ENCODE assay signal across 23 cellular contexts in the genomic region with DNA sequence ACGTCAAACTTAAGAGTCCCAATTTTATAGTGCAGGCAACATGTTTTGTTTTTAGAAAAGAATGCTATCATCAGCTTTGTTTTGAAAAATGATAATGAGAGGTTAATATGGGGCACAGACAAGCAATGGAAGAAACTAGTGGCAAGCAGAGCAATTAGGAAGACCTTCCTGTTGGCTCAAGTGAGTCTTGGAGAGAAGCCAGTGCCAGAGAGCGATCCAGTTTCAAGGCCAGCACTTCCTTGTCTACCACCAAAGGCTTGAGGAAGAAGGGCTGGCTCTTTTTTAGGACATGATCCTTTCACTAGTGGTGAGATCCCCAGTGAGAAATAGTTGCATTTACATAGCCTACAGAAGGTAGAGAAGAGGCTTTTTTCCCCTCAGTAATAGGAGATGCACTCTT.
DNase-seq lines count a peak whose midpoint lies in the region; ATAC-seq and TF ChIP-seq lines count a peak whose summit lies in the region.
"Had no signal": no experiment of that assay in that cellular context is flagged by ENCODE, and none has a peak within 500 bp of the region (broad histone marks: within the 10 kb centered on the region; RNA-seq: fewer than 3 reads in every experiment).

No MANE protein-coding gene starts in this region.

- H3K9me3 ChIP-seq in MG63 (peaks cover 5% of the 10 kb centered on the region; the same call in 1 of the 2 replicates), thyroid gland (no peaks in the 10 kb centered on the region), GM23248 (ENCODE audit: low read depth) (no peaks in the 10 kb centered on the region), psoas muscle (peaks cover 6% of the 10 kb centered on the region)
- H3K9me3 ChIP-seq: BE2C had no signal

- in situ Hi-C loops in GM23248 (cut with MboI): no loop called here

- no peak for TF ChIP-seq CTCF in thyroid gland (IDR thresholded peaks at IDR 0.05)
- TF ChIP-seq CTCF in psoas muscle (IDR thresholded peaks at IDR 0.05): no peak

- intact Hi-C loops in thyroid gland (cut with DNase I) (no loop called here), psoas muscle (cut with DNase I) (no loop called here)

- no peak for TF ChIP-seq POLR2A in thyroid gland (IDR thresholded peaks at IDR 0.05)

- H3K9ac ChIP-seq in GM23248: no peak overlapping the region

- H3F3A ChIP-seq in GM23248 (ENCODE audit: insufficient read depth): no peaks in the 10 kb centered on the region

- no peaks in the 10 kb centered on the region for H3K36me3 ChIP-seq in MG63
- no peaks in the 10 kb centered on the region for H3K36me3 ChIP-seq in thyroid gland
- no peaks in the 10 kb centered on the region for H3K36me3 ChIP-seq in GM23248 (ENCODE audit: low read depth)
- no peaks in the 10 kb centered on the region for H3K36me3 ChIP-seq in psoas muscle (ENCODE audit: insufficient read depth in 1 of 2, low read depth in 1 of 2)
- H3K36me3 ChIP-seq: BE2C had no signal

- WGBS in thyroid gland, 2 donors: 59 to 62% methylated on average over 2 of the region's 2 CpGs
- WGBS in GM23248 (ENCODE audit: low coverage in 1 of 2, low lambda C conversion rate in 2 of 2, missing lambda C conversion rate in 2 of 2), 2 experiments: 20 to 26% methylated on average over 2 of the region's 2 CpGs
- WGBS in psoas muscle, 3 donors: 61 to 74% (median 64%) methylated on average over 2 of the region's 2 CpGs

- H3K4me2 ChIP-seq in GM23248 (ENCODE audit: unreplicated experiment): no peak overlapping the region

- no peaks in the 10 kb centered on the region for H3K4me1 ChIP-seq in thyroid gland
- no peaks in the 10 kb centered on the region for H3K4me1 ChIP-seq in GM23248 (ENCODE audit: insufficient read depth)
- no peaks in the 10 kb centered on the region for H3K4me1 ChIP-seq in psoas muscle
- H3K4me1 ChIP-seq: BE2C had no signal

- H3K27me3 ChIP-seq in MG63: no peaks in the 10 kb centered on the region
- H3K27me3 ChIP-seq in thyroid gland: no peaks in the 10 kb centered on the region
- no peaks in the 10 kb centered on the region for H3K27me3 ChIP-seq in GM23248 (replicated peaks; ENCODE audit: insufficient read depth)
- no peaks in the 10 kb centered on the region for H3K27me3 ChIP-seq in psoas muscle (ENCODE audit: insufficient read depth in 3 of 3, low read length in 2 of 3)
- H3K27me3 ChIP-seq: BE2C had no signal

- H3K79me2 ChIP-seq in GM23248 (ENCODE audit: insufficient read depth): no peaks in the 10 kb centered on the region

- H3K27ac ChIP-seq in thyroid gland: no peak overlapping the region
- no peak overlapping the region for H3K27ac ChIP-seq in GM23248
- H3K27ac ChIP-seq in psoas muscle: no peak overlapping the region

- no peak overlapping the region for H3K4me3 ChIP-seq in MG63
- H3K4me3 ChIP-seq in thyroid gland (replicated peaks in 1 of 3): no peak overlapping the region
- no peak overlapping the region for H3K4me3 ChIP-seq in GM23248
- no peak overlapping the region for H3K4me3 ChIP-seq in psoas muscle
- H3K4me3 ChIP-seq: K562 had no signal

- H2AFZ ChIP-seq in GM23248: no peak overlapping the region

- H3K9me2 ChIP-seq in GM23248 (ENCODE audit: insufficient read depth): no peaks in the 10 kb centered on the region

- DNase-seq in DMS53 (lab: John Stamatoyannopoulos, UW) (peak; percentile 8), DMS53 treated with DMSO at 0.1 percent for 48 hours (lab: John Stamatoyannopoulos, UW; ENCODE audit: unreplicated experiment) (no peak), MG63 (peak; percentile 7), OCI-M1 (lab: John Stamatoyannopoulos, UW) (peak; percentile 75), thyroid gland (peak; percentile 32 to 37), GM23248 (no peak), psoas muscle (no peak)
- DNase-seq: 8988T; BE2C; CD4-positive, CD25-positive, alpha-beta regulatory T cell; COR-L47; DMS 273 treated with DMSO at 0.1 percent for 48 hours; H7; HFFc6; NCI-H1694; NCI-H2107; NCI-H226; PC-3; RPMI8226; SHP77 treated with DMSO at 0.1 percent for 48 hours; T-helper 1 cell had no signal

- H4K20me1 ChIP-seq in GM23248 (ENCODE audit: insufficient read depth): no peaks in the 10 kb centered on the region

- no peak for ATAC-seq in psoas muscle
- no peak for ATAC-seq in GM21367 (IDR thresholded peaks at IDR 0.05; ENCODE audit: unreplicated experiment)
- ATAC-seq: K562, PC-3 had no signal

Comparison
In these comparisons a context has a peak if more than half of its experiments do, and no peak if none do; other contexts are left out.
1. DNase-seq: peak in DMS53 (single experiment), MG63 (single experiment), OCI-M1 (single experiment) and thyroid gland (2 of 2); none in DMS53 treated with DMSO at 0.1 percent for 48 hours (single experiment), GM23248 (single experiment) and psoas muscle (0 of 2).